ENCODE assay signal across 8 cellular contexts in genomic region chr2:15941483-15941853, GRCh38. TPM values are rescaled to one million over a fixed set of nuclear protein-coding genes. Genes with fewer than 3 reads are reported as not detected.
DNase-seq lines count a peak whose midpoint lies in the region; ATAC-seq and TF ChIP-seq lines count a peak whose summit lies in the region.

No MANE protein-coding gene starts in this region.

- no peaks in the 10 kb centered on the region for H3K36me3 ChIP-seq in prostate gland

- no peak for ATAC-seq in HG03159 (IDR thresholded peaks at IDR 0.05; ENCODE audit: unreplicated experiment)
- ATAC-seq in GM18868 (IDR thresholded peaks at IDR 0.05; ENCODE audit: unreplicated experiment): no peak
- ATAC-seq in GM18517 (IDR thresholded peaks at IDR 0.05; ENCODE audit: unreplicated experiment): no peak

- H3K4me3 ChIP-seq in prostate gland: peak overlapping the region; percentile 28 to 35

- TF ChIP-seq POLR2A in prostate gland (IDR thresholded peaks at IDR 0.05): no peak

- peak; percentile 91 for DNase-seq in ELF-1 (ENCODE audit: low read depth, low spot score)
- peak; percentile 50 for DNase-seq in NCI-H1694 treated with DMSO at 0.1 percent for 48 hours (lab: John Stamatoyannopoulos, UW)
- peak; percentile 49 for DNase-seq in globus pallidus (ENCODE audit: low spot score)
- no peak for DNase-seq in prostate gland (ENCODE audit: low spot score)
- no peak for DNase-seq in NCI-H2171 (lab: John Stamatoyannopoulos, UW)

- peaks cover 3% of the 10 kb centered on the region for H3K27me3 ChIP-seq in prostate gland (replicated peaks; ENCODE audit: insufficient read depth)

- intact Hi-C loops in prostate gland (cut with DNase I): loop anchor here (2.0 to 10.0 kb wide), 3 partner anchors 307 to 673 kb away; no protein-coding TSS in a partner anchor

- peaks cover 14% of the 10 kb centered on the region for H3K4me1 ChIP-seq in prostate gland (replicated peaks)

- H3K9me3 ChIP-seq in prostate gland: no peaks in the 10 kb centered on the region

- no peak overlapping the region for H3K27ac ChIP-seq in prostate gland

- 1% methylated on average over 14 of the region's 14 CpGs for WGBS in prostate gland

- TF ChIP-seq CTCF in prostate gland (IDR thresholded peaks at IDR 0.05): no peak

RNA-seq across cellular contexts. Expression of gene MYCN, which starts 1.1 kb away (rescaled TPM):
- total RNA-seq in prostate gland: 1 to 10 TPM in 1 of 2 donors, under 1 TPM in 1; 0.14 to 3.5 TPM

Comparison
In these comparisons a context has a peak if more than half of its experiments do, and no peak if none do; other contexts are left out.
1. DNase-seq: peak in ELF-1 (single experiment), NCI-H1694 treated with DMSO at 0.1 percent for 48 hours (single experiment) and globus pallidus (single experiment); none in prostate gland (single experiment) and NCI-H2171 (single experiment).